ENCODE assay signal across 9 cellular contexts in genomic region chr6:71349395-71349794, GRCh38.
DNase-seq lines count a peak whose midpoint lies in the region; FAIRE-seq and TF ChIP-seq lines count a peak whose summit lies in the region.
"Had no signal": no experiment of that assay in that cellular context is flagged by ENCODE, and none has a peak within 500 bp of the region (broad histone marks: within the 10 kb centered on the region; RNA-seq: fewer than 3 reads in every experiment).

No MANE protein-coding gene starts in this region.

- H3K27ac Mint-ChIP-seq in Caco-2 (ENCODE audit: unreplicated experiment) (no peak overlapping the region), glutamatergic neuron (ENCODE audit: unreplicated experiment) (no peak overlapping the region)
- H3K27ac Mint-ChIP-seq: IgD-negative memory B cell had no signal

- no peak for FAIRE-seq in GM12891 (lab: Jason Lieb, UNC)

- no peaks in the 10 kb centered on the region for H3K9me3 Mint-ChIP-seq in Caco-2 (ENCODE audit: unreplicated experiment)
- H3K9me3 Mint-ChIP-seq in glutamatergic neuron (ENCODE audit: unreplicated experiment) = peaks cover 2% of the 10 kb centered on the region
- H3K9me3 Mint-ChIP-seq: IgD-negative memory B cell had no signal

- H3K4me3 ChIP-seq in Caco-2 (ENCODE audit: low read depth, low read length) = no peak overlapping the region
- H3K4me3 ChIP-seq in thyroid gland (replicated peaks in 1 of 3) = no peak overlapping the region

- H3K36me3 ChIP-seq in Caco-2 (ENCODE audit: control insufficient read depth, insufficient read depth, low read length) (no peaks in the 10 kb centered on the region), thyroid gland (no peaks in the 10 kb centered on the region)

- H3K4me1 ChIP-seq in Caco-2 = no peaks in the 10 kb centered on the region
- H3K4me1 ChIP-seq in thyroid gland = peaks cover 0 to 7% of the 10 kb centered on the region in 2 donors

- no peaks in the 10 kb centered on the region for H3K27me3 ChIP-seq in Caco-2 (replicated peaks; ENCODE audit: control insufficient read depth, insufficient read depth, low read length)
- H3K27me3 ChIP-seq in thyroid gland = no peaks in the 10 kb centered on the region

- H3K4me3 Mint-ChIP-seq in Caco-2 (ENCODE audit: unreplicated experiment) = no peak overlapping the region
- no peak overlapping the region for H3K4me3 Mint-ChIP-seq in glutamatergic neuron (ENCODE audit: unreplicated experiment)
- H3K4me3 Mint-ChIP-seq: IgD-negative memory B cell had no signal

- peak; percentile 50 to 58 for TF ChIP-seq CTCF in Caco-2 (IDR thresholded peaks at IDR 0.05; ENCODE audit: insufficient read depth in 1 of 2, low read depth in 1 of 2, low read length in 1 of 2, severe bottlenecking in 1 of 2, unreplicated experiment in 1 of 2)
- TF ChIP-seq CTCF in glutamatergic neuron (IDR thresholded peaks at IDR 0.05; ENCODE audit: partially characterized antibody, unreplicated experiment) = peak; percentile 81
- peak in 5 of 6 experiments; percentile 17 to 63 (median 52) for TF ChIP-seq CTCF in thyroid gland (IDR thresholded peaks at IDR 0.05)

- no peak for DNase-seq in Caco-2
- DNase-seq in KG1 (lab: John Stamatoyannopoulos, UW) = peak; percentile 41
- DNase-seq in SW480 (ENCODE audit: low spot score) = peak; percentile 14
- DNase-seq in glutamatergic neuron = no peak
- DNase-seq in thyroid gland = no peak
- no peak for DNase-seq in GM12891 (ENCODE audit: insufficient read length, low spot score)
- no peak for DNase-seq in GOT3 (lab: John Stamatoyannopoulos, UW)
- DNase-seq in HPDE6-E6E7 (ENCODE audit: extremely low spot score) = no peak

- H3K9me3 ChIP-seq in Caco-2 = no peaks in the 10 kb centered on the region
- no peaks in the 10 kb centered on the region for H3K9me3 ChIP-seq in thyroid gland

- intact Hi-C loops in Caco-2 (cut with micrococcal nuclease; ENCODE audit: unreplicated experiment) = loop anchor here (1.0 to 5.0 kb wide), 2 partner anchors 62 to 158 kb away; partner anchors contain the start of gene OGFRL1
- intact Hi-C loops in thyroid gland (cut with DNase I) = no loop called here

- WGBS in thyroid gland, 2 donors = 25 to 32% methylated on average over 3 of the region's 3 CpGs

- POLR2A ChIA-PET in Caco-2 (lab: Charles Lee) = no interaction called here

- H3K27me3 Mint-ChIP-seq in Caco-2 (ENCODE audit: insufficient read depth, unreplicated experiment) (peaks cover 15% of the 10 kb centered on the region), glutamatergic neuron (ENCODE audit: unreplicated experiment) (peaks cover 2% of the 10 kb centered on the region)

- CTCF ChIA-PET in Caco-2 (lab: Charles Lee) = no interaction called here

- peak overlapping the region in 1 of 3 donors; percentile 35 for H3K27ac ChIP-seq in thyroid gland

- H3K4me1 Mint-ChIP-seq in Caco-2 (ENCODE audit: low read depth, unreplicated experiment) (no peaks in the 10 kb centered on the region), glutamatergic neuron (ENCODE audit: low read depth, unreplicated experiment) (peaks cover 8% of the 10 kb centered on the region)

- BruUV-seq in Caco-2 (replicated peaks; lab: Mats Ljungman, UMichigan) = no TSS peak

- H3K36me3 Mint-ChIP-seq in Caco-2 (ENCODE audit: insufficient read depth, unreplicated experiment) = no peaks in the 10 kb centered on the region
- no peaks in the 10 kb centered on the region for H3K36me3 Mint-ChIP-seq in glutamatergic neuron (ENCODE audit: unreplicated experiment)
- H3K36me3 Mint-ChIP-seq: IgD-negative memory B cell had no signal

- TF ChIP-seq POLR2A in thyroid gland (IDR thresholded peaks at IDR 0.05) = no peak
- TF ChIP-seq POLR2A in GM12891 (IDR thresholded peaks at IDR 0.05; ENCODE audit: low read depth, low read length) = no peak

TF ChIP-seq in GM12891, 5 proteins besides CTCF, POLR2A, EP300 and RAD21:
- TF ChIP-seq POU2F2 (IDR thresholded peaks at IDR 0.05; ENCODE audit: low read depth, low read length) (no peak), PAX5 (IDR thresholded peaks at IDR 0.05; ENCODE audit: insufficient read depth, low read length, severe bottlenecking) (no peak), POLR2AphosphoS5 (IDR thresholded peaks at IDR 0.05; ENCODE audit: low read depth, low read length) (no peak), TAF1 (IDR thresholded peaks at IDR 0.05; ENCODE audit: low read depth, low read length) (no peak), SPI1 (IDR thresholded peaks at IDR 0.05; ENCODE audit: low read depth, low read length) (no peak)

Comparison
In these comparisons a context has a peak if more than half of its experiments do, and no peak if none do; other contexts are left out.
1. DNase-seq: peak in KG1 (single experiment) and SW480 (single experiment); none in Caco-2 (0 of 2), glutamatergic neuron (single experiment), thyroid gland (0 of 2), GM12891 (single experiment), GOT3 (single experiment) and HPDE6-E6E7 (single experiment).
2. Peak in every context shown above with its lines, with median percentiles within 50 percentile points of each other: CTCF ChIP-seq.